ENCODE assay signal across 8 cellular contexts in genomic region chr1:117735045-117735992, GRCh38.
DNase-seq lines count a peak whose midpoint lies in the region; ATAC-seq and TF ChIP-seq lines count a peak whose summit lies in the region.

No MANE protein-coding gene starts in this region.

- peaks cover 9% of the 10 kb centered on the region for H3K4me1 Mint-ChIP-seq in activated CD8-positive, alpha-beta T cell treated with anti-CD3 and anti-CD28 coated beads, Interleukin-2, amount 10 ng/mL, durations not matched to agents 7 days and 5 days (ENCODE audit: low read depth)

- WGBS in gastroesophageal sphincter (ENCODE audit: low coverage in 1 of 2), 2 donors, result 0% methylated on average over 2 of the region's 2 CpGs

- TF ChIP-seq EP300 in gastroesophageal sphincter (IDR thresholded peaks at IDR 0.05), result no peak

- no peaks in the 10 kb centered on the region for H3K9me3 Mint-ChIP-seq in activated CD8-positive, alpha-beta T cell treated with anti-CD3 and anti-CD28 coated beads, Interleukin-2, amount 10 ng/mL, durations not matched to agents 7 days and 5 days (ENCODE audit: insufficient read depth)

- intact Hi-C loops in sciatic nerve (cut with DNase I), result no loop called here

- H3K27ac Mint-ChIP-seq in activated CD8-positive, alpha-beta T cell treated with anti-CD3 and anti-CD28 coated beads, Interleukin-2, amount 10 ng/mL, durations not matched to agents 7 days and 5 days, result peak overlapping the region; percentile 89

- CTCF ChIA-PET in activated CD8-positive, alpha-beta T cell treated with anti-CD3 and anti-CD28 coated beads, Interleukin-2, amount 10 ng/mL, durations not matched to agents 7 days and 5 days (lab: Charles Lee), result interaction anchor here (0.7 to 4.2 kb wide), 4 partner anchors 20 to 201 kb away, joined by 3 to 23 read pairs (median 4); no protein-coding TSS in a partner anchor

- no peak for TF ChIP-seq POLR2A in gastroesophageal sphincter (IDR thresholded peaks at IDR 0.05)

- H3K27me3 ChIP-seq in gastroesophageal sphincter, result no peaks in the 10 kb centered on the region

- peaks cover 3% of the 10 kb centered on the region for H3K27me3 Mint-ChIP-seq in activated CD8-positive, alpha-beta T cell treated with anti-CD3 and anti-CD28 coated beads, Interleukin-2, amount 10 ng/mL, durations not matched to agents 7 days and 5 days (ENCODE audit: low read depth)

- POLR2A ChIA-PET in activated CD8-positive, alpha-beta T cell treated with anti-CD3 and anti-CD28 coated beads, Interleukin-2, amount 10 ng/mL, durations not matched to agents 7 days and 5 days (lab: Charles Lee), result no interaction called here

- H3K9me3 ChIP-seq in gastroesophageal sphincter, result no peaks in the 10 kb centered on the region

- peak overlapping the region; percentile 67 to 71 (median 67) for H3K27ac ChIP-seq in gastroesophageal sphincter

- peak overlapping the region; percentile 71 for H3K4me3 Mint-ChIP-seq in activated CD8-positive, alpha-beta T cell treated with anti-CD3 and anti-CD28 coated beads, Interleukin-2, amount 10 ng/mL, durations not matched to agents 7 days and 5 days

- peak; percentile 89 for ATAC-seq in activated CD8-positive, alpha-beta T cell treated with anti-CD3 and anti-CD28 coated beads, Interleukin-2, amount 10 ng/mL, durations not matched to agents 7 days and 5 days
- ATAC-seq in gastroesophageal sphincter, result peak; percentile 73
- ATAC-seq in sciatic nerve, result peak; percentile 85
- no peak for ATAC-seq in GM21390 (IDR thresholded peaks at IDR 0.05; ENCODE audit: unreplicated experiment)
- ATAC-seq in HG02588 (IDR thresholded peaks at IDR 0.05; ENCODE audit: unreplicated experiment), result no peak

- peak overlapping the region; percentile 22 to 25 for H3K4me3 ChIP-seq in gastroesophageal sphincter

- peaks cover 0 to 11% (median 0%) of the 10 kb centered on the region in 3 donors for H3K4me1 ChIP-seq in gastroesophageal sphincter

- TF ChIP-seq CTCF in gastroesophageal sphincter (IDR thresholded peaks at IDR 0.05), result no peak

- H3K36me3 Mint-ChIP-seq in activated CD8-positive, alpha-beta T cell treated with anti-CD3 and anti-CD28 coated beads, Interleukin-2, amount 10 ng/mL, durations not matched to agents 7 days and 5 days (ENCODE audit: low read depth), result no peaks in the 10 kb centered on the region

- DNase-seq in NCI-H748 (lab: John Stamatoyannopoulos, UW; ENCODE audit: unreplicated experiment) (peak; percentile 2), NCI-H748 treated with DMSO at 0.1 percent for 48 hours (lab: John Stamatoyannopoulos, UW) (no peak), LHCN-M2 (ENCODE audit: low read depth) (peak; percentile 61), sciatic nerve (ENCODE audit: low spot score) (no peak)
- peak; percentile 58 for DNase-seq in activated CD8-positive, alpha-beta T cell treated with anti-CD3 and anti-CD28 coated beads, Interleukin-2, amount 10 ng/mL, durations not matched to agents 7 days and 5 days

- H3K36me3 ChIP-seq in gastroesophageal sphincter, result no peaks in the 10 kb centered on the region

Comparison
In these comparisons a context has a peak if more than half of its experiments do, and no peak if none do; other contexts are left out.
1. DNase-seq: peak in NCI-H748 (single experiment), LHCN-M2 (single experiment) and activated CD8-positive, alpha-beta T cell treated with anti-CD3 and anti-CD28 coated beads, Interleukin-2, amount 10 ng/mL, durations not matched to agents 7 days and 5 days (single experiment); none in NCI-H748 treated with DMSO at 0.1 percent for 48 hours (single experiment) and sciatic nerve (single experiment).
2. ATAC-seq: peak in activated CD8-positive, alpha-beta T cell treated with anti-CD3 and anti-CD28 coated beads, Interleukin-2, amount 10 ng/mL, durations not matched to agents 7 days and 5 days (single experiment), gastroesophageal sphincter (single experiment) and sciatic nerve (single experiment); none in GM21390 (single experiment) and HG02588 (single experiment).